Comparison of ENCODE assay signal across 8 cellular contexts in the genomic region with DNA sequence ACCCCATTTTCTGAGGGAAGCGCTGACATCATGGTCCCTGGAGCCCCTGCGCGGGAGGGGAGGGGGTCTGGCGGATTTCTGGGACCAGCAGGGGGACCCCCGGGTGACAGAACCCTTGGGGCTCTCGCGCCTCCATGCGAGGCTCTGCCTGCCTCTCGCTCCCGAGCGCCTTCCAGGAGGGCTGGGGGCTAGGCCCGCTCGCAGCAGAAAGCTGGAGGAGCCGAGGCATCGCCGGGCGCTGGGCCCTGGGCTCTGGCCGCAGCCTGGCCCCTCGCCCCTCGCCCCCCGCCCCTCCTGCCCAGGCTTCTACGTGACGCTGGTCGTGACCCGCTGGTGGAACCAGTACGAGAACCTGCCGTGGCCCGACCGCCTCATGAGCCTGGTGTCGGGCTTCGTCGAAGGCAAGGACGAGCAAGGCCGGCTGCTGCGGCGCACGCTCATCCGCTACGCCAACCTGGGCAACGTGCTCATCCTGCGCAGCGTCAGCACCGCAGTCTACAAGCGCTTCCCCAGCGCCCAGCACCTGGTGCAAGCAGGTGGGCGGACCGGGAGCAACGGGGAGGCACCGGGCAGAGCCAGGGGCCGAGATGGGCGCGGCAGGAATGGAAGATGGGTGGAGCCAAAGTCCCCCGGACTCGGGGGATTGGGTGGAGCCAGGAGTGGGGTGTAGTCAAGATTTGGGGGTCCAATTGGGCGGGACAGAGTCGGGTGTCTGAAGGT. TPM values are rescaled to one million over a fixed set of nuclear protein-coding genes. Genes with fewer than 3 reads are reported as not detected.
DNase-seq lines count a peak whose midpoint lies in the region; ATAC-seq, FAIRE-seq and TF ChIP-seq lines count a peak whose summit lies in the region.

No MANE protein-coding gene starts in this region.

- DNase-seq in activated CD8-positive, alpha-beta memory T cell treated with anti-CD3 and anti-CD28 coated beads for 24 hours, result peak; percentile 72
- DNase-seq in activated CD8-positive, alpha-beta memory T cell treated with anti-CD3 and anti-CD28 coated beads, Interleukin-2, amount 50 U/mL, for 48 hours, result no peak
- DNase-seq in bronchial epithelial cell (ENCODE audit: low read depth) (no peak), left lung (peak; percentile 56 to 89)
- DNase-seq in NK-92 treated with Interleukin-12 subunit alpha and Interleukin-12 subunit beta, amount 100 ng/mL, for 24 hours (lab: John Stamatoyannopoulos, UW), result no peak

- H3K27me3 ChIP-seq in bronchial epithelial cell (ENCODE audit: control insufficient read depth, insufficient read depth, low read length) (no peaks in the 10 kb centered on the region), left lung (peaks cover 0 to 11% of the 10 kb centered on the region in 2 donors)

- peaks cover 2% of the 10 kb centered on the region for H3K36me3 ChIP-seq in bronchial epithelial cell (ENCODE audit: control insufficient read depth, insufficient read depth, low read length)
- peaks cover 0 to 30% of the 10 kb centered on the region in 2 donors for H3K36me3 ChIP-seq in left lung

- H3K9me3 ChIP-seq in left lung, result no peaks in the 10 kb centered on the region

- peak; percentile 46 for ATAC-seq in left lung
- ATAC-seq in HG03520 (IDR thresholded peaks at IDR 0.05; ENCODE audit: unreplicated experiment), result no peak
- no peak for ATAC-seq in GM19395 (IDR thresholded peaks at IDR 0.05; ENCODE audit: unreplicated experiment)

- intact Hi-C loops in left lung (cut with DNase I), result loop anchor here in 1 of 2 donors (10.0 kb wide), 2 partner anchors 119 to 161 kb away; a partner anchor contains a TSS

- peak overlapping the region; percentile 30 for H3K4me3 ChIP-seq in bronchial epithelial cell (ENCODE audit: low read depth, low read length)
- H3K4me3 ChIP-seq in left lung, result peak overlapping the region; percentile 31 to 63

- H3K27ac ChIP-seq in left lung, result peak overlapping the region; percentile 79 to 96
- peak overlapping the region; percentile 86 for H3K27ac ChIP-seq in temporal lobe (ENCODE audit: low read depth, low read length)

- TF ChIP-seq CTCF in bronchial epithelial cell (IDR thresholded peaks at IDR 0.05; ENCODE audit: insufficient read depth, low read length, severe bottlenecking) (no peak), left lung (IDR thresholded peaks at IDR 0.05) (peak in 1 of 2 donors; percentile 24)

- peaks cover 7 to 39% of the 10 kb centered on the region in 2 donors for H3K4me1 ChIP-seq in left lung

- no peak for FAIRE-seq in bronchial epithelial cell (lab: Jason Lieb, UNC)

RNA-seq across cellular contexts. Expression of a gene that starts 5.4 kb away (rescaled TPM):
- total RNA-seq in bronchial epithelial cell (3.7 and 5.2 TPM in 2 replicates), left lung (10 to 100 TPM in 1 of 2 donors, 1 to 10 TPM in 1; 3.8 to 14.6 TPM), temporal lobe (0.49 TPM)

RNA-seq across cellular contexts. Expression of a gene that starts 11.9 kb away (rescaled TPM):
- total RNA-seq in bronchial epithelial cell, result 1,010 and 1,591 TPM in 2 replicates
- 1,000 to 10,000 TPM; 3,536 to 5,494 TPM for total RNA-seq in left lung
- 649 TPM for total RNA-seq in temporal lobe

RNA-seq across cellular contexts. Expression of a gene that starts 38.2 kb away (rescaled TPM):
- total RNA-seq in bronchial epithelial cell, result 0.90 and 1.1 TPM in 2 replicates
- total RNA-seq in left lung, result 10 to 100 TPM; 10.8 to 13.3 TPM
- total RNA-seq in temporal lobe, result 3.7 TPM

Comparison
In these comparisons a context has a peak if more than half of its experiments do, and no peak if none do; other contexts are left out.
1. DNase-seq: peak in activated CD8-positive, alpha-beta memory T cell treated with anti-CD3 and anti-CD28 coated beads for 24 hours (single experiment) and left lung (2 of 2); none in activated CD8-positive, alpha-beta memory T cell treated with anti-CD3 and anti-CD28 coated beads, Interleukin-2, amount 50 U/mL, for 48 hours (single experiment), bronchial epithelial cell (single experiment) and NK-92 treated with Interleukin-12 subunit alpha and Interleukin-12 subunit beta, amount 100 ng/mL, for 24 hours (single experiment).